In the genomic region with DNA sequence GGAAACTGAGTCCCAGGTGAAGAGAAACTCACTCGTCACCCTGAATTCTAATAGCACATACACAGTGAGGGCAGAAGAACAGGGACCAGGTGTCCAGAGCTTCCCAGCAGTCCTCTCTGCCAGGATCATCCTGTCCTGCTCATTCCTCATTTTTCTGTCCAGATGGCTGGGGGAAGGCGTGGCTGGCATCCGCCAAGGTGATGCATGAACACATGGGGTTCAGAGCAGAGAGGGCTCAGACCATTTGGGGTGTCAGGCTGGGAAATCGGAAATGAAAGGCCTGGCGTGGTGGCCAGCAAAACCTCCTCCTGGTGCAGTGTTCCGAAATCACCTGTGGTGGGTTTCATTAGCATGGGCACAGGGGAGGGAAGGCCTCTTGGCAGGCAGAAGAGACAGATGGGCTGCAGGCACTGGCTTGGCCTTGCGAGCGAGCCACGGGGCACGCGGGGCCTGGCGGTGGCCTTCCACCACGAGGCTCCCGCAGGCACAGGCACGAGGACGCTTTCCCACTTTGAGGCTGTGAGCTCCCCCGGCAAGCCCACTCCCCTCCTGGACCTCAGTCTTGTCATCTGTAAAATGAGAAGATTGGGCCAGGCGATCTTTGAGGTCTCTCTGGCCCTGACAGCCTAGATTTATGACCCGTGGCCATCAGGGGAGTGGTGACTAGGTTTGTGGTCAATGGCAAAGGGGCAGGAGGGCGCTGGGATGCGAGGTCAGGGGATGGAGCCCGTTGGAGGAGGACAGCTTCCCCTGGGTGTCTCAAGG, we compare ENCODE assay signal across 19 cellular contexts.
A peak's percentile ranks its signal among the peaks of the same experiment; 100 is the strongest.
DNase-seq lines count a peak whose midpoint lies in the region; ATAC-seq and TF ChIP-seq lines count a peak whose summit lies in the region.
"Had no signal": no experiment of that assay in that cellular context is flagged by ENCODE, and none has a peak within 500 bp of the region (broad histone marks: within the 10 kb centered on the region; RNA-seq: fewer than 3 reads in every experiment).

No MANE protein-coding gene starts in this region.

- H3K27me3 ChIP-seq in osteoblast (ENCODE audit: insufficient read depth, low read length): peaks cover 7% of the 10 kb centered on the region
- H3K27me3 ChIP-seq in CD8-positive, alpha-beta T cell (ENCODE audit: insufficient read depth, low read length): peaks cover 3% of the 10 kb centered on the region

- peaks cover 6% of the 10 kb centered on the region for H3K4me1 ChIP-seq in osteoblast (ENCODE audit: insufficient read depth, low read length)
- no peaks in the 10 kb centered on the region for H3K4me1 ChIP-seq in CD8-positive, alpha-beta T cell (ENCODE audit: insufficient read depth, low read length)
- H3K4me1 ChIP-seq: Caco-2 had no signal

- peak; percentile 99 for DNase-seq in G401 (ENCODE audit: low spot score)
- DNase-seq in NCI-H69 (lab: John Stamatoyannopoulos, UW): peak; percentile 45
- DNase-seq in endothelial cell (ENCODE audit: low spot score): no peak
- peak; percentile 41 for DNase-seq in osteoblast (ENCODE audit: insufficient read length, low spot score, missing footprints)
- no peak for DNase-seq in NCI-H1436 (lab: John Stamatoyannopoulos, UW)
- no peak for DNase-seq in CD8-positive, alpha-beta T cell
- DNase-seq in stimulated activated naive CD8-positive, alpha-beta T cell treated with anti-CD3 and anti-CD28 coated beads, Interleukin-15, amount 100 ng/mL, for 72 hours: no peak
- DNase-seq: Caco-2; CD4-positive, alpha-beta T cell; DMS153; GDM1; H9; KG1; NCI-H1092; NCI-H1436 treated with DMSO at 0.1 percent for 48 hours; NCI-H1930; NK-92 treated with Interleukin-12 subunit alpha and Interleukin-12 subunit beta, amount 100 ng/mL, for 24 hours had no signal

- CTCF ChIA-PET in CD8-positive, alpha-beta T cell (lab: Charles Lee): interaction anchor here (1.9 kb wide), 1 partner anchor 11 kb away, joined by 7 read pairs; no protein-coding TSS in a partner anchor

- in situ Hi-C loops in G401 (cut with HindIII; ENCODE audit: low sequenced_read_pairs): no loop called here

- peaks cover 44% of the 10 kb centered on the region for H3K4me1 Mint-ChIP-seq in endothelial cell (ENCODE audit: unreplicated experiment)
- no peaks in the 10 kb centered on the region for H3K4me1 Mint-ChIP-seq in CD8-positive, alpha-beta T cell (ENCODE audit: low read depth)
- H3K4me1 Mint-ChIP-seq in stimulated activated naive CD8-positive, alpha-beta T cell treated with anti-CD3 and anti-CD28 coated beads, Interleukin-15, amount 100 ng/mL, for 72 hours: no peaks in the 10 kb centered on the region

- H3K36me3 Mint-ChIP-seq in endothelial cell (ENCODE audit: low read depth, unreplicated experiment): peaks cover 34% of the 10 kb centered on the region
- H3K36me3 Mint-ChIP-seq in CD8-positive, alpha-beta T cell: no peaks in the 10 kb centered on the region

- H3K27me3 Mint-ChIP-seq in endothelial cell (ENCODE audit: unreplicated experiment): peaks cover 9% of the 10 kb centered on the region
- H3K27me3 Mint-ChIP-seq in CD8-positive, alpha-beta T cell (ENCODE audit: low read depth): peaks cover 41% of the 10 kb centered on the region
- H3K27me3 Mint-ChIP-seq in stimulated activated naive CD8-positive, alpha-beta T cell treated with anti-CD3 and anti-CD28 coated beads, Interleukin-15, amount 100 ng/mL, for 72 hours: peaks cover 44% of the 10 kb centered on the region

- TF ChIP-seq CTCF in endothelial cell (IDR thresholded peaks at IDR 0.05; ENCODE audit: unreplicated experiment): no peak
- no peak for TF ChIP-seq CTCF in osteoblast (IDR thresholded peaks at IDR 0.05; ENCODE audit: extremely low read depth, low read depth, low read length)
- TF ChIP-seq CTCF in CD8-positive, alpha-beta T cell (IDR thresholded peaks at IDR 0.05): no peak

- H3K79me2 ChIP-seq in osteoblast (ENCODE audit: insufficient read depth, low read length): no peaks in the 10 kb centered on the region

- H3K4me3 Mint-ChIP-seq in endothelial cell (ENCODE audit: unreplicated experiment): no peak overlapping the region
- H3K4me3 Mint-ChIP-seq in CD8-positive, alpha-beta T cell: no peak overlapping the region
- H3K4me3 Mint-ChIP-seq in stimulated activated naive CD8-positive, alpha-beta T cell treated with anti-CD3 and anti-CD28 coated beads, Interleukin-15, amount 100 ng/mL, for 72 hours: no peak overlapping the region
- H3K4me3 Mint-ChIP-seq: CD4-positive, alpha-beta T cell; H9 had no signal

- POLR2A ChIA-PET in CD8-positive, alpha-beta T cell (lab: Charles Lee): no interaction called here

- H3K9me3 ChIP-seq in osteoblast (ENCODE audit: low read depth, low read length): no peaks in the 10 kb centered on the region
- no peaks in the 10 kb centered on the region for H3K9me3 ChIP-seq in CD8-positive, alpha-beta T cell (ENCODE audit: low read length)

- intact Hi-C loops in CD8-positive, alpha-beta T cell (cut with DNase I, micrococcal nuclease): no loop called here

- ATAC-seq in CD8-positive, alpha-beta T cell: no peak
- no peak for ATAC-seq in stimulated activated naive CD8-positive, alpha-beta T cell treated with anti-CD3 and anti-CD28 coated beads, Interleukin-15, amount 100 ng/mL, for 72 hours
- ATAC-seq: SK-N-SH treated with all-trans-retinoic acid at 6 μM for 48 hours had no signal

- H3K36me3 ChIP-seq in osteoblast (ENCODE audit: insufficient read depth, low read length): no peaks in the 10 kb centered on the region
- no peaks in the 10 kb centered on the region for H3K36me3 ChIP-seq in CD8-positive, alpha-beta T cell (ENCODE audit: insufficient read depth, low read length)

- H3K9me3 Mint-ChIP-seq in endothelial cell (ENCODE audit: unreplicated experiment): no peaks in the 10 kb centered on the region
- no peaks in the 10 kb centered on the region for H3K9me3 Mint-ChIP-seq in CD8-positive, alpha-beta T cell
- no peaks in the 10 kb centered on the region for H3K9me3 Mint-ChIP-seq in stimulated activated naive CD8-positive, alpha-beta T cell treated with anti-CD3 and anti-CD28 coated beads, Interleukin-15, amount 100 ng/mL, for 72 hours
- H3K9me3 Mint-ChIP-seq: CD4-positive, alpha-beta T cell had no signal

- H3K4me2 ChIP-seq in osteoblast (ENCODE audit: insufficient read depth, low read length): no peak overlapping the region

- no peak overlapping the region for H3K27ac ChIP-seq in osteoblast (ENCODE audit: low read depth, low read length)
- H3K27ac ChIP-seq in CD8-positive, alpha-beta T cell (ENCODE audit: low read depth, low read length): no peak overlapping the region
- H3K27ac ChIP-seq: HL-60 had no signal

- peak overlapping the region; percentile 15 for H3K27ac Mint-ChIP-seq in endothelial cell (ENCODE audit: unreplicated experiment)
- no peak overlapping the region for H3K27ac Mint-ChIP-seq in CD8-positive, alpha-beta T cell
- no peak overlapping the region for H3K27ac Mint-ChIP-seq in stimulated activated naive CD8-positive, alpha-beta T cell treated with anti-CD3 and anti-CD28 coated beads, Interleukin-15, amount 100 ng/mL, for 72 hours
- H3K27ac Mint-ChIP-seq: CD4-positive, alpha-beta T cell; H9 had no signal

- no peak overlapping the region for H2AFZ ChIP-seq in osteoblast (ENCODE audit: low read length)

- no peak overlapping the region for H3K4me3 ChIP-seq in osteoblast (ENCODE audit: insufficient read depth, low read length)
- H3K4me3 ChIP-seq in CD8-positive, alpha-beta T cell (ENCODE audit: low read depth, low read length): no peak overlapping the region

- peaks cover 33% of the 10 kb centered on the region for H4K20me1 ChIP-seq in osteoblast (ENCODE audit: insufficient read depth, low read length)

Comparison
In these comparisons a context has a peak if more than half of its experiments do, and no peak if none do; other contexts are left out.
1. DNase-seq: peak in G401 (single experiment), NCI-H69 (single experiment) and osteoblast (single experiment); none in endothelial cell (single experiment), NCI-H1436 (single experiment), CD8-positive, alpha-beta T cell (0 of 7) and stimulated activated naive CD8-positive, alpha-beta T cell treated with anti-CD3 and anti-CD28 coated beads, Interleukin-15, amount 100 ng/mL, for 72 hours (0 of 2).